Comparison of ENCODE assay signal across 8 cellular contexts in genomic region chr12:117190210-117190781, GRCh38. TPM values are rescaled to one million over a fixed set of nuclear protein-coding genes. Genes with fewer than 3 reads are reported as not detected.
A peak's percentile ranks its signal among the peaks of the same experiment; 100 is the strongest.
DNase-seq lines count a peak whose midpoint lies in the region; ATAC-seq and TF ChIP-seq lines count a peak whose summit lies in the region.

Gene FBXO21, minus strand, starts transcription at chr12:117190470. Its CDS starts 14 bp downstream, at chr12:117190456.

- TF ChIP-seq POLR2A in GM10847 (IDR thresholded peaks at IDR 0.05; ENCODE audit: extremely low read depth, insufficient read length) = peak; percentile 90

- DNase-seq in NCI-H1105 (lab: John Stamatoyannopoulos, UW) (peak; percentile 86), SW 1271 (lab: John Stamatoyannopoulos, UW) (peak; percentile 64 to 74), Right ventricle myocardium superior (peak; percentile 95), tibial artery (peak; percentile 91 to 94)
- DNase-seq in activated naive CD8-positive, alpha-beta T cell treated with anti-CD3 and anti-CD28 coated beads, Interleukin-2, amount 50 U/mL, for 16 hours (ENCODE audit: low read depth, low spot score) = peak; percentile 85

- peak within 1 kb of the TSS; percentile 40 for H3K27ac ChIP-seq in parathyroid adenoma
- peak within 1 kb of the TSS; percentile 78 to 81 for H3K27ac ChIP-seq in tibial artery

- H3K79me2 ChIP-seq in parathyroid adenoma = peaks cover 8% of the 10 kb centered on the region

- H3K36me3 ChIP-seq in parathyroid adenoma (ENCODE audit: control insufficient read depth, insufficient read depth, low read length) (no peaks in the 10 kb centered on the region), tibial artery (peaks cover 12 to 23% (median 15%) of the 10 kb centered on the region in 3 donors)

- H3K9me3 ChIP-seq in parathyroid adenoma (ENCODE audit: control insufficient read depth, low read length) (no peaks in the 10 kb centered on the region), tibial artery (no peaks in the 10 kb centered on the region)

- intact Hi-C loops in Right ventricle myocardium superior (cut with DNase I) = no loop called here
- intact Hi-C loops in tibial artery (cut with DNase I; ENCODE audit: low total_unique reads) = no loop called here

- peak within 1 kb of the TSS; percentile 78 for H3K4me2 ChIP-seq in parathyroid adenoma (ENCODE audit: low read length)

- H3K27me3 ChIP-seq in parathyroid adenoma (ENCODE audit: control insufficient read depth, insufficient read depth, low read length) (no peaks in the 10 kb centered on the region), tibial artery (no peaks in the 10 kb centered on the region)

- H3K4me3 ChIP-seq in parathyroid adenoma (ENCODE audit: low read depth, low read length) = peak within 1 kb of the TSS; percentile 69
- peak within 1 kb of the TSS; percentile 82 to 91 for H3K4me3 ChIP-seq in tibial artery

- ATAC-seq in HG02623 (IDR thresholded peaks at IDR 0.05; ENCODE audit: unreplicated experiment) (peak; percentile 85), Right ventricle myocardium superior (ENCODE audit: poor library complexity) (peak; percentile 99)

- peak within 1 kb of the TSS; percentile 93 for H2AFZ ChIP-seq in parathyroid adenoma

- H3K9ac ChIP-seq in parathyroid adenoma = no peak within 1 kb of the TSS

- H3K4me1 ChIP-seq in parathyroid adenoma (no peaks in the 10 kb centered on the region), tibial artery (peaks cover 0 to 16% (median 9%) of the 10 kb centered on the region in 4 donors)

- no peak for TF ChIP-seq CTCF in parathyroid adenoma (IDR thresholded peaks at IDR 0.05)
- no peak for TF ChIP-seq CTCF in tibial artery (IDR thresholded peaks at IDR 0.05)

RNA-seq across cellular contexts. Expression of gene FBXO21, which starts in this region (rescaled TPM):
- total RNA-seq in Right ventricle myocardium superior = 35.3 TPM

Comparison
In these comparisons a context has a peak if more than half of its experiments do, and no peak if none do; other contexts are left out.
1. Peak in every context shown above with its lines: DNase-seq, ATAC-seq, H3K4me3 ChIP-seq and H3K27ac ChIP-seq.